8 cellular contexts compared by ENCODE assay signal in genomic region chr14:49897414-49897813, GRCh38. TPM values are rescaled to one million over a fixed set of nuclear protein-coding genes. Genes with fewer than 3 reads are reported as not detected.
DNase-seq lines count a peak whose midpoint lies in the region; ATAC-seq and TF ChIP-seq lines count a peak whose summit lies in the region.

No MANE protein-coding gene starts in this region.

- peak overlapping the region; percentile 98 for H3K4me3 ChIP-seq in lower lobe of right lung

- peak overlapping the region; percentile 96 for H3K4me3 Mint-ChIP-seq in activated naive CD4-positive, alpha-beta T cell treated with anti-CD3 and anti-CD28 coated beads, Interleukin-2, amount 50 U/mL, for 24 hours
- H3K4me3 Mint-ChIP-seq in type B pancreatic cell: peak overlapping the region; percentile 88

- TF ChIP-seq CTCF in lower lobe of right lung (IDR thresholded peaks at IDR 0.05): no peak
- TF ChIP-seq CTCF in type B pancreatic cell (conservative IDR thresholded peaks at IDR 0.05): no peak

- no peaks in the 10 kb centered on the region for H3K27me3 ChIP-seq in lower lobe of right lung (ENCODE audit: low read depth)

- intact Hi-C loops in lower lobe of right lung (cut with DNase I): no loop called here

- ATAC-seq in activated naive CD4-positive, alpha-beta T cell treated with anti-CD3 and anti-CD28 coated beads, Interleukin-2, amount 50 U/mL, for 72 hours: no peak
- ATAC-seq in lower lobe of right lung: no peak
- no peak for ATAC-seq in HG02642 (IDR thresholded peaks at IDR 0.05; ENCODE audit: poor library complexity, unreplicated experiment)
- ATAC-seq in HG03342 (IDR thresholded peaks at IDR 0.05; ENCODE audit: unreplicated experiment): no peak
- ATAC-seq in HG03175 (IDR thresholded peaks at IDR 0.05; ENCODE audit: unreplicated experiment): no peak

- peak overlapping the region; percentile 98 for H3K27ac Mint-ChIP-seq in activated naive CD4-positive, alpha-beta T cell treated with anti-CD3 and anti-CD28 coated beads, Interleukin-2, amount 50 U/mL, for 24 hours
- H3K27ac Mint-ChIP-seq in activated naive CD4-positive, alpha-beta T cell treated with anti-CD3 and anti-CD28 coated beads, Interleukin-2, amount 50 U/mL, for 72 hours: peak overlapping the region; percentile 99 to 100
- peak overlapping the region; percentile 99 for H3K27ac Mint-ChIP-seq in type B pancreatic cell

- H3K36me3 ChIP-seq in lower lobe of right lung: peaks cover 29% of the 10 kb centered on the region

- peaks cover 48% of the 10 kb centered on the region for H3K4me1 Mint-ChIP-seq in activated naive CD4-positive, alpha-beta T cell treated with anti-CD3 and anti-CD28 coated beads, Interleukin-2, amount 50 U/mL, for 24 hours
- peaks cover 28% of the 10 kb centered on the region for H3K4me1 Mint-ChIP-seq in type B pancreatic cell (ENCODE audit: unreplicated experiment)

- H3K9me3 Mint-ChIP-seq in activated naive CD4-positive, alpha-beta T cell treated with anti-CD3 and anti-CD28 coated beads, Interleukin-2, amount 50 U/mL, for 24 hours: no peaks in the 10 kb centered on the region
- peaks cover 0 to 4% of the 10 kb centered on the region in 2 donors for H3K9me3 Mint-ChIP-seq in activated naive CD4-positive, alpha-beta T cell treated with anti-CD3 and anti-CD28 coated beads, Interleukin-2, amount 50 U/mL, for 72 hours
- H3K9me3 Mint-ChIP-seq in type B pancreatic cell: no peaks in the 10 kb centered on the region

- DNase-seq in activated naive CD4-positive, alpha-beta T cell treated with anti-CD3 and anti-CD28 coated beads, Interleukin-2, amount 50 U/mL, for 16 hours: no peak
- DNase-seq in activated naive CD4-positive, alpha-beta T cell treated with anti-CD3 and anti-CD28 coated beads, Interleukin-2, amount 50 U/mL, for 72 hours (ENCODE audit: low spot score in 2 of 2): no peak
- DNase-seq in lower lobe of right lung: no peak
- DNase-seq in type B pancreatic cell (ENCODE audit: extremely low spot score, unreplicated experiment): no peak

- peaks cover 46% of the 10 kb centered on the region for H3K36me3 Mint-ChIP-seq in activated naive CD4-positive, alpha-beta T cell treated with anti-CD3 and anti-CD28 coated beads, Interleukin-2, amount 50 U/mL, for 24 hours
- peaks cover 63 to 67% of the 10 kb centered on the region in 2 donors for H3K36me3 Mint-ChIP-seq in activated naive CD4-positive, alpha-beta T cell treated with anti-CD3 and anti-CD28 coated beads, Interleukin-2, amount 50 U/mL, for 72 hours
- H3K36me3 Mint-ChIP-seq in type B pancreatic cell: peaks cover 49% of the 10 kb centered on the region

- H3K27me3 Mint-ChIP-seq in activated naive CD4-positive, alpha-beta T cell treated with anti-CD3 and anti-CD28 coated beads, Interleukin-2, amount 50 U/mL, for 24 hours: no peaks in the 10 kb centered on the region
- H3K27me3 Mint-ChIP-seq in type B pancreatic cell: no peaks in the 10 kb centered on the region

- H3K27ac ChIP-seq in lower lobe of right lung: no peak overlapping the region

- H3K9me3 ChIP-seq in lower lobe of right lung: no peaks in the 10 kb centered on the region

- H3K4me1 ChIP-seq in lower lobe of right lung: peaks cover 55% of the 10 kb centered on the region

RNA-seq across cellular contexts. Expression of gene ARF6, which starts 4.5 kb away (rescaled TPM):
- 100 to 1,000 TPM; 154 to 156 TPM for total RNA-seq in activated naive CD4-positive, alpha-beta T cell treated with anti-CD3 and anti-CD28 coated beads, Interleukin-2, amount 50 U/mL, for 72 hours
- total RNA-seq in lower lobe of right lung: 65.3 TPM
- 86.4 and 184 TPM in 2 replicates for total RNA-seq in type B pancreatic cell (ENCODE audit: low replicate concordance)

RNA-seq across cellular contexts. Expression of gene NEMF, which starts 44.8 kb away (rescaled TPM):
- total RNA-seq in activated naive CD4-positive, alpha-beta T cell treated with anti-CD3 and anti-CD28 coated beads, Interleukin-2, amount 50 U/mL, for 72 hours: 10 to 100 TPM; 71.3 to 79.1 TPM
- total RNA-seq in lower lobe of right lung (66.1 TPM), type B pancreatic cell (ENCODE audit: low replicate concordance) (87.9 and 104 TPM in 2 replicates)
